Comparison of ENCODE assay signal across 1 cellular context in the genomic region with DNA sequence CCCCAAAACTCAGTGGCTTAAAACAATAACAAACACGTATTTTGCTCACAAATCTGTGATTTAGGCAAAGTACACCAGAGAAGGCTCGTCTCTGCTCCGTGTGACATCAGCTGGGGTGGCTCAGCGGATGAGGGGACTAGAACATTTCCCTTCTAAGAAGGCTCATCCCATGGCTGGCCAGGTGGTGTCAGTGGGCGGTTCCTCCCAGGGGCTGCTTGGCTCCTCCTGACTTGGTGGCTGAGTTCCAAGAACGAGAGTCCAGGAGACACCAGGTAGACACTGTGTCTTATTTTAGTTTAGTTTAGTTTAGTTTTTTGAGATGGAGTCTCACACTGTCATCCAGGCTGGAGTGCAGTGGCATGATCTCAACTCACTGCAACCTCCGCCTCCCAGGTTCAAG.
TF ChIP-seq lines count a peak whose summit lies in the region.

No MANE protein-coding gene starts in this region.

TF ChIP-seq in IMR-90, 13 proteins besides CTCF, POLR2A, EP300 and RAD21 (continued from another document):
- TF ChIP-seq, protein P1, sequence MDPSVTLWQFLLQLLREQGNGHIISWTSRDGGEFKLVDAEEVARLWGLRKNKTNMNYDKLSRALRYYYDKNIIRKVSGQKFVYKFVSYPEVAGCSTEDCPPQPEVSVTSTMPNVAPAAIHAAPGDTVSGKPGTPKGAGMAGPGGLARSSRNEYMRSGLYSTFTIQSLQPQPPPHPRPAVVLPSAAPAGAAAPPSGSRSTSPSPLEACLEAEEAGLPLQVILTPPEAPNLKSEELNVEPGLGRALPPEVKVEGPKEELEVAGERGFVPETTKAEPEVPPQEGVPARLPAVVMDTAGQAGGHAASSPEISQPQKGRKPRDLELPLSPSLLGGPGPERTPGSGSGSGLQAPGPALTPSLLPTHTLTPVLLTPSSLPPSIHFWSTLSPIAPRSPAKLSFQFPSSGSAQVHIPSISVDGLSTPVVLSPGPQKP (IDR thresholded peaks at IDR 0.05; ENCODE audit: borderline replicate concordance, low read depth, low read length) = no peak
- no peak for TF ChIP-seq RFX5 (IDR thresholded peaks at IDR 0.05; ENCODE audit: low read depth, low read length)
- no peak for TF ChIP-seq NFE2L2 (IDR thresholded peaks at IDR 0.05; ENCODE audit: low read depth, low read length)
